Comparison of ENCODE assay signal across 17 cellular contexts in genomic region chr10:79001082-79001885, GRCh38.
DNase-seq lines count a peak whose midpoint lies in the region; ATAC-seq, FAIRE-seq and TF ChIP-seq lines count a peak whose summit lies in the region.
"Had no signal": no experiment of that assay in that cellular context is flagged by ENCODE, and none has a peak within 500 bp of the region (broad histone marks: within the 10 kb centered on the region; RNA-seq: fewer than 3 reads in every experiment).

No MANE protein-coding gene starts in this region.

- intact Hi-C loops in CD14-positive monocyte (cut with micrococcal nuclease) = no loop called here

- H3K4me3 Mint-ChIP-seq in CD14-positive monocyte = peak overlapping the region in 1 of 2 donors; percentile 20
- H3K4me3 Mint-ChIP-seq: activated CD4-positive, alpha-beta T cell treated with anti-CD3 and anti-CD28 coated beads for 36 hours; CD8-positive, alpha-beta memory T cell; IgD-negative memory B cell; natural killer cell treated with Interleukin-12 subunit alpha and Interleukin-12 subunit beta and Interleukin-15 and Interleukin-18, amount 100 ng/mL, for 72 hours had no signal

- no peaks in the 10 kb centered on the region for H3K36me3 ChIP-seq in lung (ENCODE audit: control insufficient read depth in 2 of 2, insufficient read depth in 2 of 2, low read length in 2 of 2)

- no peaks in the 10 kb centered on the region for H3K9me3 ChIP-seq in lung (ENCODE audit: control insufficient read depth in 2 of 2, insufficient read depth in 1 of 2, low read length in 1 of 2)

- peaks cover 1 to 7% (median 6%) of the 10 kb centered on the region in 3 donors for H3K27me3 Mint-ChIP-seq in CD14-positive monocyte (ENCODE audit: low read depth in 3 of 3)
- H3K27me3 Mint-ChIP-seq: activated CD4-positive, alpha-beta T cell treated with anti-CD3 and anti-CD28 coated beads for 36 hours had no signal

- no peak for FAIRE-seq in GM19239 (lab: Jason Lieb, UNC)

- ATAC-seq in lung (ENCODE audit: insufficient read depth, low FRiP score) = peak; percentile 37
- ATAC-seq: activated CD4-positive, alpha-beta T cell treated with anti-CD3 and anti-CD28 coated beads for 36 hours; natural killer cell treated with Interleukin-12 subunit alpha and Interleukin-12 subunit beta and Interleukin-15 and Interleukin-18, amount 100 ng/mL, for 72 hours; sciatic nerve; SK-N-SH treated with all-trans-retinoic acid at 6 μM for 48 hours had no signal

- 25 to 44% methylated on average over 10 of the region's 10 CpGs for WGBS in lung, 2 donors

- H3K4me1 ChIP-seq in lung (ENCODE audit: control insufficient read depth in 2 of 2, insufficient read depth in 2 of 2, low read length in 2 of 2) = peaks cover 0 to 3% of the 10 kb centered on the region in 2 donors

- TF ChIP-seq CTCF in CD14-positive monocyte (IDR thresholded peaks at IDR 0.05) (no peak), cardiac fibroblast (IDR thresholded peaks at IDR 0.05; ENCODE audit: low read depth, low read length) (no peak), lung (IDR thresholded peaks at IDR 0.05; ENCODE audit: control extremely low read depth, extremely low read depth) (no peak)

- peaks cover 19% of the 10 kb centered on the region for H3K4me1 Mint-ChIP-seq in CD14-positive monocyte
- H3K4me1 Mint-ChIP-seq: activated CD4-positive, alpha-beta T cell treated with anti-CD3 and anti-CD28 coated beads for 36 hours had no signal

- DNase-seq in CD14-positive monocyte (ENCODE audit: low spot score) (peak; percentile 60), HT1080 (ENCODE audit: low read depth) (peak; percentile 81), cardiac fibroblast (ENCODE audit: low read depth in 2 of 2) (peak; percentile 42 to 62), lung (ENCODE audit: low spot score) (no peak), activated gamma-delta T cell (lab: John Stamatoyannopoulos, UW) (no peak), HPDE6-E6E7 (ENCODE audit: extremely low spot score) (no peak), NCI-H2196 treated with DMSO at 0.1 percent for 48 hours (lab: John Stamatoyannopoulos, UW; ENCODE audit: unreplicated experiment) (no peak), GM19239 (ENCODE audit: insufficient read length, low spot score) (no peak)
- DNase-seq: activated CD4-positive, alpha-beta T cell treated with anti-CD3 and anti-CD28 coated beads for 36 hours; aorta; CD8-positive, alpha-beta memory T cell; NCI-H187 treated with DMSO at 0.1 percent for 48 hours; substantia nigra had no signal

- H3K27ac Mint-ChIP-seq in CD14-positive monocyte = peak overlapping the region in 4 of 7 donors; percentile 17 to 72 (median 44)
- H3K27ac Mint-ChIP-seq: activated CD4-positive, alpha-beta T cell treated with anti-CD3 and anti-CD28 coated beads for 36 hours; IgD-negative memory B cell; natural killer cell treated with Interleukin-12 subunit alpha and Interleukin-12 subunit beta and Interleukin-15 and Interleukin-18, amount 100 ng/mL, for 72 hours had no signal

- H3K4me3 ChIP-seq in cardiac fibroblast (replicated peaks in 1 of 2; ENCODE audit: low read depth in 2 of 2, low read length in 2 of 2) (no peak overlapping the region), lung (no peak overlapping the region)

- H3K27me3 ChIP-seq in lung (ENCODE audit: control insufficient read depth, insufficient read depth) = no peaks in the 10 kb centered on the region

- peak overlapping the region in 1 of 2 donors; percentile 20 for H3K27ac ChIP-seq in lung (ENCODE audit: low read depth in 1 of 2, low read length in 1 of 2)

- no peaks in the 10 kb centered on the region for H3K36me3 Mint-ChIP-seq in CD14-positive monocyte
- H3K36me3 Mint-ChIP-seq: CD8-positive, alpha-beta memory T cell; natural killer cell treated with Interleukin-12 subunit alpha and Interleukin-12 subunit beta and Interleukin-15 and Interleukin-18, amount 100 ng/mL, for 72 hours had no signal

- peaks cover 0 to 3% (median 0%) of the 10 kb centered on the region in 7 donors for H3K9me3 Mint-ChIP-seq in CD14-positive monocyte
- H3K9me3 Mint-ChIP-seq: CD8-positive, alpha-beta memory T cell; natural killer cell treated with Interleukin-12 subunit alpha and Interleukin-12 subunit beta and Interleukin-15 and Interleukin-18, amount 100 ng/mL, for 72 hours had no signal

Comparison
In these comparisons a context has a peak if more than half of its experiments do, and no peak if none do; other contexts are left out.
1. DNase-seq: peak in CD14-positive monocyte (single experiment), HT1080 (single experiment) and cardiac fibroblast (2 of 2); none in lung (single experiment), activated gamma-delta T cell (single experiment), HPDE6-E6E7 (single experiment), NCI-H2196 treated with DMSO at 0.1 percent for 48 hours (single experiment) and GM19239 (single experiment).